Comparison of ENCODE assay signal across 10 cellular contexts in genomic region chr18:60259052-60259681, GRCh38.
DNase-seq lines count a peak whose midpoint lies in the region; ATAC-seq lines count a peak whose summit lies in the region.
"Had no signal": no experiment of that assay in that cellular context is flagged by ENCODE, and none has a peak within 500 bp of the region (broad histone marks: within the 10 kb centered on the region; RNA-seq: fewer than 3 reads in every experiment).

No MANE protein-coding gene starts in this region.

- no peak overlapping the region for H3K4ac ChIP-seq in mesenchymal stem cell (ENCODE audit: low read depth in 1 of 2, low read length in 2 of 2)

- H4K91ac ChIP-seq in mesenchymal stem cell (ENCODE audit: low read length): no peak overlapping the region

- H3K27me3 ChIP-seq in mesenchymal stem cell (ENCODE audit: control insufficient read depth in 1 of 2, insufficient read depth in 1 of 2, low read length in 2 of 2) (no peaks in the 10 kb centered on the region), right cardiac atrium (ENCODE audit: control insufficient read depth, insufficient read depth) (no peaks in the 10 kb centered on the region)
- H3K27me3 ChIP-seq in CD4-positive, alpha-beta memory T cell (ENCODE audit: insufficient read depth, low read length): no peaks in the 10 kb centered on the region
- H3K27me3 ChIP-seq: neural progenitor cell, uterus had no signal

- intact Hi-C loops in CD4-positive, alpha-beta memory T cell (cut with micrococcal nuclease): no loop called here
- intact Hi-C loops in right cardiac atrium (cut with DNase I): no loop called here

- no peak overlapping the region for H3K4me3 Mint-ChIP-seq in CD4-positive, alpha-beta memory T cell
- no peak overlapping the region for H3K4me3 Mint-ChIP-seq in effector memory CD8-positive, alpha-beta T cell
- H3K4me3 Mint-ChIP-seq: neural progenitor cell had no signal

- H3K27ac ChIP-seq in mesenchymal stem cell (ENCODE audit: low read length, poor library complexity, severe bottlenecking) (no peak overlapping the region), right cardiac atrium (ENCODE audit: low read length) (no peak overlapping the region)
- no peak overlapping the region for H3K27ac ChIP-seq in CD4-positive, alpha-beta memory T cell (ENCODE audit: low read depth, low read length)
- H3K27ac ChIP-seq: neural progenitor cell, uterus had no signal

- no peaks in the 10 kb centered on the region for H3K9me3 ChIP-seq in mesenchymal stem cell (ENCODE audit: control insufficient read depth, low read length)
- no peaks in the 10 kb centered on the region for H3K9me3 ChIP-seq in CD4-positive, alpha-beta memory T cell (ENCODE audit: control insufficient read depth in 1 of 2, low read length in 2 of 2)
- H3K9me3 ChIP-seq in right cardiac atrium (ENCODE audit: control insufficient read depth, low read length): no peaks in the 10 kb centered on the region
- H3K9me3 ChIP-seq: uterus had no signal

- no peak overlapping the region for H3K14ac ChIP-seq in mesenchymal stem cell (ENCODE audit: low read length in 2 of 2)

- H3K36me3 Mint-ChIP-seq in CD4-positive, alpha-beta memory T cell: no peaks in the 10 kb centered on the region
- no peaks in the 10 kb centered on the region for H3K36me3 Mint-ChIP-seq in effector memory CD8-positive, alpha-beta T cell (ENCODE audit: insufficient read depth)
- H3K36me3 Mint-ChIP-seq: neural progenitor cell had no signal

- H2BK120ac ChIP-seq in mesenchymal stem cell (ENCODE audit: low read depth, low read length): no peak overlapping the region

- no peak overlapping the region for H4K8ac ChIP-seq in mesenchymal stem cell (ENCODE audit: low read length)

- no peaks in the 10 kb centered on the region for H3K36me3 ChIP-seq in mesenchymal stem cell (ENCODE audit: control insufficient read depth in 1 of 2, insufficient read depth in 2 of 2, low read depth in 1 of 2, low read length in 2 of 2)
- no peaks in the 10 kb centered on the region for H3K36me3 ChIP-seq in CD4-positive, alpha-beta memory T cell (ENCODE audit: insufficient read depth, low read length)
- H3K36me3 ChIP-seq: neural progenitor cell, uterus had no signal

- no peak overlapping the region for H3K27ac Mint-ChIP-seq in CD4-positive, alpha-beta memory T cell
- H3K27ac Mint-ChIP-seq in effector memory CD8-positive, alpha-beta T cell: no peak overlapping the region
- H3K27ac Mint-ChIP-seq: neural progenitor cell had no signal

- H3K27me3 Mint-ChIP-seq in CD4-positive, alpha-beta memory T cell: no peaks in the 10 kb centered on the region
- H3K27me3 Mint-ChIP-seq in effector memory CD8-positive, alpha-beta T cell: no peaks in the 10 kb centered on the region

- H2BK12ac ChIP-seq in mesenchymal stem cell (ENCODE audit: low read length in 2 of 2): no peak overlapping the region

- H3K9me3 Mint-ChIP-seq in CD4-positive, alpha-beta memory T cell: peaks cover 0 to 6% (median 0%) of the 10 kb centered on the region in 8 donors
- H3K9me3 Mint-ChIP-seq in effector memory CD8-positive, alpha-beta T cell: peaks cover 11 to 22% of the 10 kb centered on the region in 2 donors
- H3K9me3 Mint-ChIP-seq: neural progenitor cell had no signal

- no peak overlapping the region for H2BK15ac ChIP-seq in mesenchymal stem cell (ENCODE audit: low read depth, poor library complexity, severe bottlenecking)

- H3K4me2 ChIP-seq in mesenchymal stem cell (ENCODE audit: low read length, poor library complexity, severe bottlenecking): no peak overlapping the region
- H3K4me2 ChIP-seq: neural progenitor cell had no signal

- ATAC-seq in GM19372 (IDR thresholded peaks at IDR 0.05; ENCODE audit: low read depth, unreplicated experiment) (peak; percentile 84), HG03139 (IDR thresholded peaks at IDR 0.05; ENCODE audit: unreplicated experiment) (peak; percentile 86), right cardiac atrium (no peak)
- no peak for ATAC-seq in effector memory CD8-positive, alpha-beta T cell (replicated peaks)

- CTCF ChIA-PET in CD4-positive, alpha-beta memory T cell (lab: Charles Lee; ENCODE audit: partially characterized antibody): no interaction called here

- no peaks in the 10 kb centered on the region for H3K4me1 Mint-ChIP-seq in CD4-positive, alpha-beta memory T cell
- H3K4me1 Mint-ChIP-seq in effector memory CD8-positive, alpha-beta T cell (ENCODE audit: low read depth in 2 of 2): no peaks in the 10 kb centered on the region

- WGBS in mesenchymal stem cell: 55% methylated on average over 5 of the region's 6 CpGs
- 72% methylated on average over 6 of the region's 6 CpGs for WGBS in right cardiac atrium

- H3K4me1 ChIP-seq in mesenchymal stem cell (ENCODE audit: control insufficient read depth, insufficient read depth, low read depth, low read length) (no peaks in the 10 kb centered on the region), right cardiac atrium (ENCODE audit: control insufficient read depth, insufficient read depth, low read length) (no peaks in the 10 kb centered on the region)
- H3K4me1 ChIP-seq in CD4-positive, alpha-beta memory T cell (ENCODE audit: insufficient read depth, low read length): no peaks in the 10 kb centered on the region
- H3K4me1 ChIP-seq: neural progenitor cell, uterus had no signal

- no peak overlapping the region for H3K23ac ChIP-seq in mesenchymal stem cell (ENCODE audit: low read length in 2 of 2)

- POLR2A ChIA-PET in CD4-positive, alpha-beta memory T cell (lab: Charles Lee; ENCODE audit: partially characterized antibody): no interaction called here

- no peak overlapping the region for H3K4me3 ChIP-seq in mesenchymal stem cell (ENCODE audit: insufficient read depth in 1 of 2, low read depth in 1 of 2, low read length in 2 of 2)
- no peak overlapping the region for H3K4me3 ChIP-seq in CD4-positive, alpha-beta memory T cell (ENCODE audit: low read length in 2 of 2)
- no peak overlapping the region for H3K4me3 ChIP-seq in right cardiac atrium (ENCODE audit: low read length)
- H3K4me3 ChIP-seq: neural progenitor cell, uterus had no signal

- H2BK5ac ChIP-seq in mesenchymal stem cell (ENCODE audit: low read depth, low read length, poor library complexity, severe bottlenecking): no peak overlapping the region

- no peaks in the 10 kb centered on the region for H3K79me1 ChIP-seq in mesenchymal stem cell (replicated peaks; ENCODE audit: low read length, poor library complexity, severe bottlenecking)

- DNase-seq in RKO (ENCODE audit: low spot score) (peak; percentile 2), mesenchymal stem cell (peak; percentile 69), COR-L47 (lab: John Stamatoyannopoulos, UW) (no peak), right cardiac atrium (no peak)
- no peak for DNase-seq in CD4-positive, alpha-beta memory T cell
- no peak for DNase-seq in effector memory CD8-positive, alpha-beta T cell
- DNase-seq: uterus had no signal

- H2AFZ ChIP-seq in mesenchymal stem cell (ENCODE audit: low read depth, low read length): no peak overlapping the region
- H2AFZ ChIP-seq: neural progenitor cell had no signal

- H3K9ac ChIP-seq in mesenchymal stem cell (ENCODE audit: low read length): no peak overlapping the region
- H3K9ac ChIP-seq: neural progenitor cell had no signal

- no peak overlapping the region for H3K18ac ChIP-seq in mesenchymal stem cell (ENCODE audit: low read depth in 1 of 2, low read length in 2 of 2)

- H2AK5ac ChIP-seq in mesenchymal stem cell (ENCODE audit: low read length, severe bottlenecking): no peak overlapping the region

Comparison
In these comparisons a context has a peak if more than half of its experiments do, and no peak if none do; other contexts are left out.
1. ATAC-seq: peak in GM19372 (single experiment) and HG03139 (single experiment); none in effector memory CD8-positive, alpha-beta T cell (single experiment) and right cardiac atrium (0 of 2).
2. DNase-seq: peak in RKO (single experiment) and mesenchymal stem cell (single experiment); none in COR-L47 (single experiment), CD4-positive, alpha-beta memory T cell (0 of 5), effector memory CD8-positive, alpha-beta T cell (0 of 3) and right cardiac atrium (0 of 3).